ENCODE assay signal across 23 cellular contexts in the genomic region with DNA sequence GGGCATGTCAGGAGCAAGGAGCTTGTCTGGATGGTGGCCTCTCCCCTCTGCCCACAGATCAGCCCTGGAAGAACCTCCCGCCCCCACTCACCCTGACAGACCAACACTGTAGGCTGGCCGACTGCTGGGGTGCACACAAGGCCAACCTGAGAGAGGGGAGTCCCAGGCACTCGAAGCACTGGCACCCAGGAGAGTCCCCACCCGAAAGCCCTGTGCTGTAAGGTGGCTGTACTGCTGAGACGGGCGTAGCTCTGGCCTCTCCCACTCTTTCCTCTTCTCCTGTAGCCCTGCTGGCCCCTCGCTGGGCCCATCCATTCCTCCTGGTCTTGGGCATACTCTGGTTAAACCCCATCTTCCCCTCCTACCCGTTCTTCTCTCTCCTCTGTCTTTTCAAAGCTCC. TPM values are rescaled to one million over a fixed set of nuclear protein-coding genes. Genes with fewer than 3 reads are reported as not detected.
"Had no signal": no experiment of that assay in that cellular context is flagged by ENCODE, and none has a peak within 500 bp of the region (broad histone marks: within the 10 kb centered on the region; RNA-seq: fewer than 3 reads in every experiment).

No MANE protein-coding gene starts in this region.

- ATAC-seq: effector memory CD8-positive, alpha-beta T cell; gastroesophageal sphincter; heart left ventricle; stimulated activated naive CD8-positive, alpha-beta T cell treated with anti-CD3 and anti-CD28 coated beads, Interleukin-15, Interleukin-2, amounts not matched to agents 100 U/mL and 50 U/mL, for 24 hours; T-cell had no signal

- H3K27me3 Mint-ChIP-seq: activated naive CD8-positive, alpha-beta T cell treated with anti-CD3 and anti-CD28 coated beads for 36 hours; activated T-cell treated with anti-CD3 and anti-CD28 coated beads, Interleukin-2, amount 50 U/mL, for 24 hours; central memory CD8-positive, alpha-beta T cell; naive B cell; T-cell had no signal

- H3K9me3 Mint-ChIP-seq: activated naive CD8-positive, alpha-beta T cell treated with anti-CD3 and anti-CD28 coated beads for 36 hours; activated T-cell treated with anti-CD3 and anti-CD28 coated beads, Interleukin-2, amount 50 U/mL, for 24 hours; central memory CD8-positive, alpha-beta T cell; effector memory CD8-positive, alpha-beta T cell; naive B cell; neural crest cell; T-cell had no signal

- H3K4me1 ChIP-seq: colonic mucosa, gastroesophageal sphincter, heart left ventricle had no signal

- H3K4me3 Mint-ChIP-seq: activated naive CD8-positive, alpha-beta T cell treated with anti-CD3 and anti-CD28 coated beads for 36 hours; activated T-cell treated with anti-CD3 and anti-CD28 coated beads, Interleukin-2, amount 50 U/mL, for 24 hours; central memory CD8-positive, alpha-beta T cell; effector memory CD8-positive, alpha-beta T cell; naive B cell; neural crest cell; T-cell had no signal

- DNase-seq: activated CD4-positive, alpha-beta T cell treated with anti-CD3 and anti-CD28 coated beads for 1 hour; activated naive CD4-positive, alpha-beta T cell treated with Interleukin-2 at 50 U/mL for 16 hours; activated naive CD8-positive, alpha-beta T cell treated with anti-CD3 and anti-CD28 coated beads for 36 hours; activated T-cell treated with anti-CD3 and anti-CD28 coated beads, Interleukin-2, amount 50 U/mL, for 24 hours; colonic mucosa; dorsolateral prefrontal cortex; effector memory CD8-positive, alpha-beta T cell; naive B cell; retina; stimulated activated CD4-positive, alpha-beta T cell treated with anti-CD3 and anti-CD28 coated beads, Interleukin-4, amount 100 ng/mL, for 24 hours; stimulated activated naive CD8-positive, alpha-beta T cell treated with anti-CD3 and anti-CD28 coated beads, Interleukin-15, Interleukin-2, amounts not matched to agents 100 U/mL and 50 U/mL, for 24 hours; T-cell had no signal

- H3K9me3 ChIP-seq: colonic mucosa, gastroesophageal sphincter, heart left ventricle, tibial nerve had no signal

- FAIRE-seq: astrocyte, TTC549, urothelium cell line had no signal

- H3K36me3 ChIP-seq: colonic mucosa, gastroesophageal sphincter, heart left ventricle, tibial nerve had no signal

- H3K4me1 Mint-ChIP-seq: activated naive CD8-positive, alpha-beta T cell treated with anti-CD3 and anti-CD28 coated beads for 36 hours; central memory CD8-positive, alpha-beta T cell; naive B cell; T-cell had no signal

- H3K36me3 Mint-ChIP-seq: activated naive CD8-positive, alpha-beta T cell treated with anti-CD3 and anti-CD28 coated beads for 36 hours; naive B cell; T-cell had no signal

- H3K27ac ChIP-seq: colonic mucosa, dorsolateral prefrontal cortex, gastroesophageal sphincter, heart left ventricle, tibial nerve had no signal

- H3K27me3 ChIP-seq: colonic mucosa, dorsolateral prefrontal cortex, heart left ventricle, tibial nerve had no signal

- H3K27ac Mint-ChIP-seq: activated naive CD8-positive, alpha-beta T cell treated with anti-CD3 and anti-CD28 coated beads for 36 hours; activated T-cell treated with anti-CD3 and anti-CD28 coated beads, Interleukin-2, amount 50 U/mL, for 24 hours; naive B cell; progenitor cell of endocrine pancreas; T-cell had no signal

- H3K4me3 ChIP-seq: colonic mucosa, dorsolateral prefrontal cortex, gastroesophageal sphincter, heart left ventricle, lung, tibial nerve had no signal

RNA-seq across cellular contexts. Expression of gene MYO7A, which starts 39.7 kb away (rescaled TPM):
- total RNA-seq: osteocyte had no signal
